ENCODE assay signal across 9 cellular contexts in genomic region chr3:54122046-54122801, GRCh38. TPM values are rescaled to one million over a fixed set of nuclear protein-coding genes. Genes with fewer than 3 reads are reported as not detected.
DNase-seq lines count a peak whose midpoint lies in the region; ATAC-seq, FAIRE-seq and TF ChIP-seq lines count a peak whose summit lies in the region.
"Had no signal": no experiment of that assay in that cellular context is flagged by ENCODE, and none has a peak within 500 bp of the region (broad histone marks: within the 10 kb centered on the region; RNA-seq: fewer than 3 reads in every experiment).

CACNA2D3 (plus strand) TSS chr3:54122552.

- TF ChIP-seq EP300 in gastroesophageal sphincter (IDR thresholded peaks at IDR 0.05), result no peak

- peaks cover 6 to 10% (median 10%) of the 10 kb centered on the region in 3 donors for H3K4me1 Mint-ChIP-seq in T-cell

- no peaks in the 10 kb centered on the region for H3K36me3 Mint-ChIP-seq in T-cell
- H3K36me3 Mint-ChIP-seq: CD4-positive, CD25-positive, alpha-beta regulatory T cell had no signal

- TF ChIP-seq CTCF in gastroesophageal sphincter (IDR thresholded peaks at IDR 0.05) (peak in 1 of 4 experiments; percentile 15), pancreas (IDR thresholded peaks at IDR 0.05) (no peak)

- H3K4me1 ChIP-seq in gastroesophageal sphincter, result peaks cover 0 to 44% (median 7%) of the 10 kb centered on the region in 3 donors
- peaks cover 8 to 11% (median 11%) of the 10 kb centered on the region in 3 donors for H3K4me1 ChIP-seq in pancreas

- peaks cover 49% of the 10 kb centered on the region for H3K27me3 ChIP-seq in gastroesophageal sphincter
- H3K27me3 ChIP-seq in pancreas, result peaks cover 0 to 38% (median 7%) of the 10 kb centered on the region in 4 donors

- H3K27ac ChIP-seq in gastroesophageal sphincter (peak within 1 kb of the TSS in 3 of 4 donors; percentile 65 to 86 (median 75)), pancreas (no peak within 1 kb of the TSS)

- CTCF ChIA-PET in T-cell (lab: Charles Lee), result no interaction called here

- DNase-seq in NCI-H2081 (lab: John Stamatoyannopoulos, UW), result peak; percentile 43 to 62
- no peak for DNase-seq in NCI-H2081 treated with DMSO at 0.1 percent for 48 hours (lab: John Stamatoyannopoulos, UW)
- peak; percentile 54 for DNase-seq in RPMI7951 (ENCODE audit: low read depth)
- peak in 4 of 6 donors; percentile 10 to 73 (median 52) for DNase-seq in pancreas
- DNase-seq in T-cell, result no peak
- DNase-seq in SKM-1 (lab: John Stamatoyannopoulos, UW; ENCODE audit: unreplicated experiment), result no peak
- DNase-seq: CD4-positive, CD25-positive, alpha-beta regulatory T cell had no signal

- no peak within 1 kb of the TSS for H3K27ac Mint-ChIP-seq in T-cell
- H3K27ac Mint-ChIP-seq: CD4-positive, CD25-positive, alpha-beta regulatory T cell had no signal

- POLR2A ChIA-PET in T-cell (lab: Charles Lee), result no interaction called here

- peaks cover 39 to 53% of the 10 kb centered on the region in 2 donors for H3K27me3 Mint-ChIP-seq in T-cell

- TF ChIP-seq POLR2A in gastroesophageal sphincter (IDR thresholded peaks at IDR 0.05), result no peak

- no peaks in the 10 kb centered on the region for H3K9me3 Mint-ChIP-seq in T-cell

- H3K4me3 Mint-ChIP-seq in T-cell, result peak within 1 kb of the TSS in 1 of 3 donors; percentile 66

- no peaks in the 10 kb centered on the region for H3K36me3 ChIP-seq in gastroesophageal sphincter
- no peaks in the 10 kb centered on the region for H3K36me3 ChIP-seq in pancreas

- no peak for FAIRE-seq in pancreas (lab: Jason Lieb, UNC)

- WGBS in gastroesophageal sphincter (ENCODE audit: low coverage in 1 of 2), 2 donors, result no CpG with 5 or more reads among the region's 109 CpGs
- WGBS in pancreas, 2 donors, result 1% methylated on average over 25 to 107 of the region's 109 CpGs

- H3K9me3 ChIP-seq in gastroesophageal sphincter (no peaks in the 10 kb centered on the region), pancreas (no peaks in the 10 kb centered on the region)

- intact Hi-C loops in pancreas (cut with DNase I), result no loop called here

- H3K4me3 ChIP-seq in gastroesophageal sphincter (peak within 1 kb of the TSS; percentile 71 to 80), pancreas (peak within 1 kb of the TSS; percentile 20 to 55 (median 30))

- peak; percentile 82 for ATAC-seq in gastroesophageal sphincter
- ATAC-seq in pancreas, result peak in 3 of 4 donors; percentile 70 to 85 (median 78)
- ATAC-seq in T-cell (replicated peaks in 1 of 4), result no peak
- ATAC-seq in GM18870 (IDR thresholded peaks at IDR 0.05; ENCODE audit: unreplicated experiment), result no peak

RNA-seq across cellular contexts. Expression of gene CACNA2D3, which starts in this region (rescaled TPM):
- 11.2 and 11.7 TPM in 2 replicates for total RNA-seq in RPMI7951 (2014; rRNA removed; shearing (Covaris generic))
- total RNA-seq in gastroesophageal sphincter (1 to 10 TPM in 3 of 4 donors, under 1 TPM in 1; 0.94 to 6.5 (median 3.5) TPM), pancreas (under 1 TPM in 4 of 6 donors, not detected in 2; 0.19 to 0.75 (median 0.37) TPM), T-cell (not detected)
- under 1 TPM; 0.23 to 0.56 TPM for polyA plus RNA-seq in pancreas
- total RNA-seq: CD4-positive, CD25-positive, alpha-beta regulatory T cell had no signal
- polyA plus RNA-seq: CD4-positive, CD25-positive, alpha-beta regulatory T cell had no signal

Comparison
In these comparisons a context has a peak if more than half of its experiments do, and no peak if none do; other contexts are left out.
1. DNase-seq: peak in NCI-H2081 (2 of 2) and RPMI7951 (single experiment); none in NCI-H2081 treated with DMSO at 0.1 percent for 48 hours (single experiment), T-cell (0 of 34) and SKM-1 (single experiment).
2. Peak in DNase-seq, ATAC-seq and H3K4me3 ChIP-seq in pancreas; RNA of the gene not detected or under 1 TPM.
3. H3K27ac ChIP-seq: peak in gastroesophageal sphincter (3 of 4); none in pancreas (0 of 4).